ENCODE assay signal across 8 cellular contexts in the genomic region with DNA sequence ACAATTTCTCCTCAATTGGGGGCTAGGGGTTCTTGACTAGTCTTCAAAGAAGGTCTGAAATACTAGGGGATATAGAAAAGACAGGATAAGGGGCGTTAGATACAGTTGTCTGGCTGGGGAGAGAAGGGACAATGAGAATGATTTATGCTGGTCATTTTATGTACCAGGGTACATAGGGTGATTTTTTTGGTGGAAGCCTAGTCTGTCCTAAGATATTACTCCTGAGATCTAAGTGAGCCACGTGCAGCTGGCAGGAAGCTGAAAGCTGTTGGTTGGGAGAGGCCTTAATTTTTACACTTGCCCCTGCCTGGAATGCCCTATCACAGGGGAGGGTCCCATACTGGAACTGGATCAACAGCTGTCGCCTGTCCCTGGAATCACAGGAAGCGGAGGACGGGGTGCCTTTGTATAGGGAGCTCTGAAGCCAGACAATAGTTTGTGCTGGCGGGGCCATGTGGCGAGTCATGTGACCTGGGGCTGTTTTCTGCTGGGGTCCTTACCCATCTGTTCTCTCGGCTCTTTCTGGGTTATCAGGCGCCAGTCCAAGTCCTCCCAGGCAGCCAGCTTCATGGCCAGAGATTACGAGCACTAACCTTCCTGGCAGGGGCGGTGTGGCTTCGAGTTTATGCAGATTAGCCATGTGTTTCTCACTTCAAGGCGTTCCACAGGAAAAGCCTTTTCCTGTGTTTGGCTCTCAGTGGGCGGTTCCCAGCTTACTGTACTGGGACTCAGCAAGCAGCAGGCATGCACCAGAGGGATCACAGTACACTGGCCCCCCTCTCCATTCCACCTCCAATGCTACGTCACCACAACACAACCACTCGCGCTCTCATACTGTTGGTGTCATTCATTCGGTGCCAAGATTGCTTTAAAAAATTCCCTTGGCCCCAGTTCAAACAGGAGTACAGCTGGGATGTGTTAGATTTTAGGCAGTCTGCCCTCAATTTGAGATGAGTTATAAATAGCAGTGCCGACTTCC. TPM values are rescaled to one million over a fixed set of nuclear protein-coding genes. Genes with fewer than 3 reads are reported as not detected.
DNase-seq lines count a peak whose midpoint lies in the region; ATAC-seq, FAIRE-seq and TF ChIP-seq lines count a peak whose summit lies in the region.

No MANE protein-coding gene starts in this region.

- CTCF ChIA-PET in activated CD4-positive, alpha-beta T cell treated with anti-CD3 and anti-CD28 coated beads, Interleukin-2, amount 10 ng/mL, durations not matched to agents 7 days and 5 days (lab: Charles Lee): interaction anchor here (0.6 to 2.6 kb wide), 5 partner anchors 10 to 413 kb away, joined by 3 to 8 read pairs (median 4); no protein-coding TSS in a partner anchor

- ATAC-seq in right lobe of liver (peak; percentile 84 to 94 (median 90)), GM21717 (IDR thresholded peaks at IDR 0.05; ENCODE audit: unreplicated experiment) (no peak)

- no peak overlapping the region for H3K4me3 ChIP-seq in right lobe of liver

- no peaks in the 10 kb centered on the region for H3K27me3 ChIP-seq in right lobe of liver

- no peaks in the 10 kb centered on the region for H3K27me3 Mint-ChIP-seq in activated CD4-positive, alpha-beta T cell treated with anti-CD3 and anti-CD28 coated beads, Interleukin-2, amount 10 ng/mL, durations not matched to agents 7 days and 5 days

- intact Hi-C loops in right lobe of liver (cut with DNase I): no loop called here

- peak overlapping the region; percentile 20 for H3K4me3 Mint-ChIP-seq in activated CD4-positive, alpha-beta T cell treated with anti-CD3 and anti-CD28 coated beads, Interleukin-2, amount 10 ng/mL, durations not matched to agents 7 days and 5 days

- H3K9me3 Mint-ChIP-seq in activated CD4-positive, alpha-beta T cell treated with anti-CD3 and anti-CD28 coated beads, Interleukin-2, amount 10 ng/mL, durations not matched to agents 7 days and 5 days: no peaks in the 10 kb centered on the region

- H3K9me3 ChIP-seq in right lobe of liver: no peaks in the 10 kb centered on the region

- peaks cover 32% of the 10 kb centered on the region for H3K36me3 Mint-ChIP-seq in activated CD4-positive, alpha-beta T cell treated with anti-CD3 and anti-CD28 coated beads, Interleukin-2, amount 10 ng/mL, durations not matched to agents 7 days and 5 days (ENCODE audit: low read depth)

- TF ChIP-seq POLR2A in GM12892 (IDR thresholded peaks at IDR 0.05; ENCODE audit: low read depth, low read length) (no peak), right lobe of liver (IDR thresholded peaks at IDR 0.05) (no peak)

- FAIRE-seq in GM12892 (lab: Jason Lieb, UNC): peak; percentile 78

- no peaks in the 10 kb centered on the region for H3K36me3 ChIP-seq in right lobe of liver

- H3K27ac ChIP-seq in right lobe of liver: peak overlapping the region in 2 of 3 donors; percentile 31 to 52

- 3% methylated on average over 11 of the region's 19 CpGs for WGBS in right lobe of liver (ENCODE audit: insufficient coverage, low coverage, low lambda C conversion rate, missing lambda C conversion rate)

- no peak for DNase-seq in GM12892 (ENCODE audit: insufficient read length)
- DNase-seq in NCI-H2171 treated with DMSO at 0.1 percent for 48 hours (lab: John Stamatoyannopoulos, UW): peak; percentile 99
- peak; percentile 56 for DNase-seq in activated CD4-positive, alpha-beta T cell treated with anti-CD3 and anti-CD28 coated beads, Interleukin-2, amount 10 ng/mL, durations not matched to agents 7 days and 5 days
- peak; percentile 54 for DNase-seq in effector CD8-positive, alpha-beta T cell (lab: John Stamatoyannopoulos, UW)
- peak; percentile 78 to 83 (median 79) for DNase-seq in right lobe of liver
- DNase-seq in stimulated activated CD4-positive, alpha-beta T cell treated with anti-CD3 and anti-CD28 coated beads, TNF-alpha, amount 100 ng/mL, for 24 hours (ENCODE audit: low read depth in 3 of 3): peak in 2 of 3 experiments; percentile 18 to 41
- no peak for DNase-seq in SKM-1 treated with dmso at 0.1 percent for 144 hours (lab: John Stamatoyannopoulos, UW; ENCODE audit: unreplicated experiment)

- POLR2A ChIA-PET in activated CD4-positive, alpha-beta T cell treated with anti-CD3 and anti-CD28 coated beads, Interleukin-2, amount 10 ng/mL, durations not matched to agents 7 days and 5 days (lab: Charles Lee): no interaction called here

- peaks cover 85% of the 10 kb centered on the region for H3K4me1 Mint-ChIP-seq in activated CD4-positive, alpha-beta T cell treated with anti-CD3 and anti-CD28 coated beads, Interleukin-2, amount 10 ng/mL, durations not matched to agents 7 days and 5 days

- no peak for TF ChIP-seq CTCF in right lobe of liver (IDR thresholded peaks at IDR 0.05)

- peak overlapping the region; percentile 42 for H3K27ac Mint-ChIP-seq in activated CD4-positive, alpha-beta T cell treated with anti-CD3 and anti-CD28 coated beads, Interleukin-2, amount 10 ng/mL, durations not matched to agents 7 days and 5 days

- H3K4me1 ChIP-seq in right lobe of liver: peaks cover 6 to 76% (median 31%) of the 10 kb centered on the region in 4 donors

RNA-seq across cellular contexts. Expression of a gene that starts 27.5 kb away (rescaled TPM):
- 35.4 TPM for polyA plus RNA-seq in GM12892 (2012; ENCODE audit: missing spikeins)
- total RNA-seq in activated CD4-positive, alpha-beta T cell treated with anti-CD3 and anti-CD28 coated beads, Interleukin-2, amount 10 ng/mL, durations not matched to agents 7 days and 5 days: 100 to 1,000 TPM; 120 TPM
- 10 to 100 TPM; 22.2 to 36.4 (median 29.4) TPM for total RNA-seq in right lobe of liver

Comparison
In these comparisons a context has a peak if more than half of its experiments do, and no peak if none do; other contexts are left out.
1. DNase-seq: peak in NCI-H2171 treated with DMSO at 0.1 percent for 48 hours (single experiment), activated CD4-positive, alpha-beta T cell treated with anti-CD3 and anti-CD28 coated beads, Interleukin-2, amount 10 ng/mL, durations not matched to agents 7 days and 5 days (single experiment), effector CD8-positive, alpha-beta T cell (single experiment), right lobe of liver (3 of 3) and stimulated activated CD4-positive, alpha-beta T cell treated with anti-CD3 and anti-CD28 coated beads, TNF-alpha, amount 100 ng/mL, for 24 hours (2 of 3); none in GM12892 (single experiment) and SKM-1 treated with dmso at 0.1 percent for 144 hours (single experiment).